In the genomic region with DNA sequence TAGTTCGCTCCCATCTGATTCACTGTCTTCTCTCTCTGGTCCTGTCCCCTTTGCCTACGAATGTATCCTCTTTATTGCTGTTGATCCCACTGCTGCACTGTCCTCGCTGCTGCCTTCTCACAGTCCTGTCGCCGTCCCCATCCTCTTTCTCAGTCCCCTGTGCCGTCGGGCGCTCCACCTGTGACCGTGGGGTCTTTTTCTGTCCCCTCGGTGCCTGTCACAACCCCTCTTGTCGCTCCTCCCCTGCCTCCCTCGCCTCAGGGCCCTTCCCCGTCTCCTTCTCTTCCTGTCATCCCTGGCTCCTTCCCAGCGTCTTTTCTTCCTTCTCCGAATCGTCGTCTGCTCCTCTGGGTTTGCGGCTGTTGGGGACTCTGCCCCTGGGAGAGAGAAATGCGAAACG, we compare ENCODE assay signal across 1 cellular context.
TF ChIP-seq lines count a peak whose summit lies in the region.

No MANE protein-coding gene starts in this region.

TF ChIP-seq in GM23338, 12 proteins besides CTCF, POLR2A, EP300 and RAD21:
- TF ChIP-seq, protein P1, sequence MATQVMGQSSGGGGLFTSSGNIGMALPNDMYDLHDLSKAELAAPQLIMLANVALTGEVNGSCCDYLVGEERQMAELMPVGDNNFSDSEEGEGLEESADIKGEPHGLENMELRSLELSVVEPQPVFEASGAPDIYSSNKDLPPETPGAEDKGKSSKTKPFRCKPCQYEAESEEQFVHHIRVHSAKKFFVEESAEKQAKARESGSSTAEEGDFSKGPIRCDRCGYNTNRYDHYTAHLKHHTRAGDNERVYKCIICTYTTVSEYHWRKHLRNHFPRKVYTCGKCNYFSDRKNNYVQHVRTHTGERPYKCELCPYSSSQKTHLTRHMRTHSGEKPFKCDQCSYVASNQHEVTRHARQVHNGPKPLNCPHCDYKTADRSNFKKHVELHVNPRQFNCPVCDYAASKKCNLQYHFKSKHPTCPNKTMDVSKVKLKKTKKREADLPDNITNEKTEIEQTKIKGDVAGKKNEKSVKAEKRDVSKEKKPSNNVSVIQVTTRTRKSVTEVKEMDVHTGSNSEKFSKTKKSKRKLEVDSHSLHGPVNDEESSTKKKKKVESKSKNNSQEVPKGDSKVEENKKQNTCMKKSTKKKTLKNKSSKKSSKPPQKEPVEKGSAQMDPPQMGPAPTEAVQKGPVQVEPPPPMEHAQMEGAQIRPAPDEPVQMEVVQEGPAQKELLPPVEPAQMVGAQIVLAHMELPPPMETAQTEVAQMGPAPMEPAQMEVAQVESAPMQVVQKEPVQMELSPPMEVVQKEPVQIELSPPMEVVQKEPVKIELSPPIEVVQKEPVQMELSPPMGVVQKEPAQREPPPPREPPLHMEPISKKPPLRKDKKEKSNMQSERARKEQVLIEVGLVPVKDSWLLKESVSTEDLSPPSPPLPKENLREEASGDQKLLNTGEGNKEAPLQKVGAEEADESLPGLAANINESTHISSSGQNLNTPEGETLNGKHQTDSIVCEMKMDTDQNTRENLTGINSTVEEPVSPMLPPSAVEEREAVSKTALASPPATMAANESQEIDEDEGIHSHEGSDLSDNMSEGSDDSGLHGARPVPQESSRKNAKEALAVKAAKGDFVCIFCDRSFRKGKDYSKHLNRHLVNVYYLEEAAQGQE (IDR thresholded peaks at IDR 0.05; ENCODE audit: unreplicated experiment): no peak
- no peak for TF ChIP-seq NANOG (IDR thresholded peaks at IDR 0.05; ENCODE audit: borderline replicate concordance)
- no peak for TF ChIP-seq CREB1 (CRISPR knock-in tag; IDR thresholded peaks at IDR 0.05; ENCODE audit: low read depth)
- no peak for TF ChIP-seq ZNF331 (CRISPR knock-in tag; IDR thresholded peaks at IDR 0.05; ENCODE audit: low read depth)
- no peak for TF ChIP-seq EZH2phosphoT487 (IDR thresholded peaks at IDR 0.05; ENCODE audit: unreplicated experiment)
- no peak for TF ChIP-seq EZH2 (IDR thresholded peaks at IDR 0.05; ENCODE audit: low read depth, unreplicated experiment)
- no peak for TF ChIP-seq ZNF114 (CRISPR knock-in tag; IDR thresholded peaks at IDR 0.05)
- TF ChIP-seq, protein P2, sequence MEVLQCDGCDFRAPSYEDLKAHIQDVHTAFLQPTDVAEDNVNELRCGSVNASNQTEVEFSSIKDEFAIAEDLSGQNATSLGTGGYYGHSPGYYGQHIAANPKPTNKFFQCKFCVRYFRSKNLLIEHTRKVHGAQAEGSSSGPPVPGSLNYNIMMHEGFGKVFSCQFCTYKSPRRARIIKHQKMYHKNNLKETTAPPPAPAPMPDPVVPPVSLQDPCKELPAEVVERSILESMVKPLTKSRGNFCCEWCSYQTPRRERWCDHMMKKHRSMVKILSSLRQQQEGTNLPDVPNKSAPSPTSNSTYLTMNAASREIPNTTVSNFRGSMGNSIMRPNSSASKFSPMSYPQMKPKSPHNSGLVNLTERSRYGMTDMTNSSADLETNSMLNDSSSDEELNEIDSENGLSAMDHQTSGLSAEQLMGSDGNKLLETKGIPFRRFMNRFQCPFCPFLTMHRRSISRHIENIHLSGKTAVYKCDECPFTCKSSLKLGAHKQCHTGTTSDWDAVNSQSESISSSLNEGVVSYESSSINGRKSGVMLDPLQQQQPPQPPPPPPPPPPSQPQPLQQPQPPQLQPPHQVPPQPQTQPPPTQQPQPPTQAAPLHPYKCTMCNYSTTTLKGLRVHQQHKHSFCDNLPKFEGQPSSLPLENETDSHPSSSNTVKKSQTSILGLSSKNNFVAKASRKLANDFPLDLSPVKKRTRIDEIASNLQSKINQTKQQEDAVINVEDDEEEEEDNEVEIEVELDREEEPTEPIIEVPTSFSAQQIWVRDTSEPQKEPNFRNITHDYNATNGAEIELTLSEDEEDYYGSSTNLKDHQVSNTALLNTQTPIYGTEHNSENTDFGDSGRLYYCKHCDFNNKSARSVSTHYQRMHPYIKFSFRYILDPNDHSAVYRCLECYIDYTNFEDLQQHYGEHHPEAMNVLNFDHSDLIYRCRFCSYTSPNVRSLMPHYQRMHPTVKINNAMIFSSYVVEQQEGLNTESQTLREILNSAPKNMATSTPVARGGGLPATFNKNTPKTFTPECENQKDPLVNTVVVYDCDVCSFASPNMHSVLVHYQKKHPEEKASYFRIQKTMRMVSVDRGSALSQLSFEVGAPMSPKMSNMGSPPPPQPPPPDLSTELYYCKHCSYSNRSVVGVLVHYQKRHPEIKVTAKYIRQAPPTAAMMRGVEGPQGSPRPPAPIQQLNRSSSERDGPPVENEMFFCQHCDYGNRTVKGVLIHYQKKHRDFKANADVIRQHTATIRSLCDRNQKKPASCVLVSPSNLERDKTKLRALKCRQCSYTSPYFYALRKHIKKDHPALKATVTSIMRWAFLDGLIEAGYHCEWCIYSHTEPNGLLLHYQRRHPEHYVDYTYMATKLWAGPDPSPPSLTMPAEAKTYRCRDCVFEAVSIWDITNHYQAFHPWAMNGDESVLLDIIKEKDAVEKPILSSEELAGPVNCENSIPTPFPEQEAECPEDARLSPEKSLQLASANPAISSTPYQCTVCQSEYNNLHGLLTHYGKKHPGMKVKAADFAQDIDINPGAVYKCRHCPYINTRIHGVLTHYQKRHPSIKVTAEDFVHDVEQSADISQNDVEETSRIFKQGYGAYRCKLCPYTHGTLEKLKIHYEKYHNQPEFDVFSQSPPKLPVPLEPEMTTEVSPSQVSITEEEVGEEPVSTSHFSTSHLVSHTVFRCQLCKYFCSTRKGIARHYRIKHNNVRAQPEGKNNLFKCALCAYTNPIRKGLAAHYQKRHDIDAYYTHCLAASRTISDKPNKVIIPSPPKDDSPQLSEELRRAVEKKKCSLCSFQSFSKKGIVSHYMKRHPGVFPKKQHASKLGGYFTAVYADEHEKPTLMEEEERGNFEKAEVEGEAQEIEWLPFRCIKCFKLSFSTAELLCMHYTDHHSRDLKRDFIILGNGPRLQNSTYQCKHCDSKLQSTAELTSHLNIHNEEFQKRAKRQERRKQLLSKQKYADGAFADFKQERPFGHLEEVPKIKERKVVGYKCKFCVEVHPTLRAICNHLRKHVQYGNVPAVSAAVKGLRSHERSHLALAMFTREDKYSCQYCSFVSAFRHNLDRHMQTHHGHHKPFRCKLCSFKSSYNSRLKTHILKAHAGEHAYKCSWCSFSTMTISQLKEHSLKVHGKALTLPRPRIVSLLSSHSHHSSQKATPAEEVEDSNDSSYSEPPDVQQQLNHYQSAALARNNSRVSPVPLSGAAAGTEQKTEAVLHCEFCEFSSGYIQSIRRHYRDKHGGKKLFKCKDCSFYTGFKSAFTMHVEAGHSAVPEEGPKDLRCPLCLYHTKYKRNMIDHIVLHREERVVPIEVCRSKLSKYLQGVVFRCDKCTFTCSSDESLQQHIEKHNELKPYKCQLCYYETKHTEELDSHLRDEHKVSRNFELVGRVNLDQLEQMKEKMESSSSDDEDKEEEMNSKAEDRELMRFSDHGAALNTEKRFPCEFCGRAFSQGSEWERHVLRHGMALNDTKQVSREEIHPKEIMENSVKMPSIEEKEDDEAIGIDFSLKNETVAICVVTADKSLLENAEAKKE (CRISPR knock-in tag; IDR thresholded peaks at IDR 0.05): no peak
